In the genomic region with DNA sequence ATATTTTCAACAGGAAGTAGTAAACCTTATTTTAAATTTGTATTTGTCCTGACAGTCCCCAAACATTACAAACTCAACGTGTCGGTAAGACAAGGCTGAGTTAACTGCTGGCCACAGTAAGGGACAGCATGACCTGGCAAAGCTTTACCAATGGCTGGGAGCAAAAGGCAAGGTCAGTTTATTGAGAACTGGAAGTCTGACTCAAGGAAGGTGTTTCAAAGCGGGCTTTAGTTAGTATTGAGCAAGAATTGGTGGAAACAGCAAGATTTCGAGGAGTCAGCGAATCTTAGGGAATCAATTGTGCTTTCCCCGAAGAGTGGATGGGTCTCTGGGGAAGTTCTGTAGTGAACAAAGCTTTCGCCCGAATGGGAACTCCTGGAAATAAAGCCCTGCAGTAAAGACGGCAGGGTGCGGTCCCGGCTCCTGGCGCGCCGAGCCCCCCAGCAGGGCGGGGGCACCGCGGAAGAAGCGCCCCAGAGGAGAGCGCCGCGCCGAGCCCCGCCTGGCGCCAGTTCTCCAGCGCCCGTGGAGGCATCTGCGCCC, we compare ENCODE assay signal across 1 cellular context.
TF ChIP-seq lines count a peak whose summit lies in the region.

No MANE protein-coding gene starts in this region.

TF ChIP-seq in HEK293, 187 proteins besides CTCF, POLR2A, EP300 and RAD21 (continued from another document):
- TF ChIP-seq, protein P1, sequence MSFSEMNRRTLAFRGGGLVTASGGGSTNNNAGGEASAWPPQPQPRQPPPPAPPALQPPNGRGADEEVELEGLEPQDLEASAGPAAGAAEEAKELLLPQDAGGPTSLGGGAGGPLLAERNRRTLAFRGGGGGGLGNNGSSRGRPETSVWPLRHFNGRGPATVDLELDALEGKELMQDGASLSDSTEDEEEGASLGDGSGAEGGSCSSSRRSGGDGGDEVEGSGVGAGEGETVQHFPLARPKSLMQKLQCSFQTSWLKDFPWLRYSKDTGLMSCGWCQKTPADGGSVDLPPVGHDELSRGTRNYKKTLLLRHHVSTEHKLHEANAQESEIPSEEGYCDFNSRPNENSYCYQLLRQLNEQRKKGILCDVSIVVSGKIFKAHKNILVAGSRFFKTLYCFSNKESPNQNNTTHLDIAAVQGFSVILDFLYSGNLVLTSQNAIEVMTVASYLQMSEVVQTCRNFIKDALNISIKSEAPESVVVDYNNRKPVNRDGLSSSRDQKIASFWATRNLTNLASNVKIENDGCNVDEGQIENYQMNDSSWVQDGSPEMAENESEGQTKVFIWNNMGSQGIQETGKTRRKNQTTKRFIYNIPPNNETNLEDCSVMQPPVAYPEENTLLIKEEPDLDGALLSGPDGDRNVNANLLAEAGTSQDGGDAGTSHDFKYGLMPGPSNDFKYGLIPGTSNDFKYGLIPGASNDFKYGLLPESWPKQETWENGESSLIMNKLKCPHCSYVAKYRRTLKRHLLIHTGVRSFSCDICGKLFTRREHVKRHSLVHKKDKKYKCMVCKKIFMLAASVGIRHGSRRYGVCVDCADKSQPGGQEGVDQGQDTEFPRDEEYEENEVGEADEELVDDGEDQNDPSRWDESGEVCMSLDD (tag by site-specific recombination; IDR thresholded peaks at IDR 0.05): 0 out of 2 replicates have a peak, but pooled peaks have one; percentile 30
- TF ChIP-seq, protein P2, sequence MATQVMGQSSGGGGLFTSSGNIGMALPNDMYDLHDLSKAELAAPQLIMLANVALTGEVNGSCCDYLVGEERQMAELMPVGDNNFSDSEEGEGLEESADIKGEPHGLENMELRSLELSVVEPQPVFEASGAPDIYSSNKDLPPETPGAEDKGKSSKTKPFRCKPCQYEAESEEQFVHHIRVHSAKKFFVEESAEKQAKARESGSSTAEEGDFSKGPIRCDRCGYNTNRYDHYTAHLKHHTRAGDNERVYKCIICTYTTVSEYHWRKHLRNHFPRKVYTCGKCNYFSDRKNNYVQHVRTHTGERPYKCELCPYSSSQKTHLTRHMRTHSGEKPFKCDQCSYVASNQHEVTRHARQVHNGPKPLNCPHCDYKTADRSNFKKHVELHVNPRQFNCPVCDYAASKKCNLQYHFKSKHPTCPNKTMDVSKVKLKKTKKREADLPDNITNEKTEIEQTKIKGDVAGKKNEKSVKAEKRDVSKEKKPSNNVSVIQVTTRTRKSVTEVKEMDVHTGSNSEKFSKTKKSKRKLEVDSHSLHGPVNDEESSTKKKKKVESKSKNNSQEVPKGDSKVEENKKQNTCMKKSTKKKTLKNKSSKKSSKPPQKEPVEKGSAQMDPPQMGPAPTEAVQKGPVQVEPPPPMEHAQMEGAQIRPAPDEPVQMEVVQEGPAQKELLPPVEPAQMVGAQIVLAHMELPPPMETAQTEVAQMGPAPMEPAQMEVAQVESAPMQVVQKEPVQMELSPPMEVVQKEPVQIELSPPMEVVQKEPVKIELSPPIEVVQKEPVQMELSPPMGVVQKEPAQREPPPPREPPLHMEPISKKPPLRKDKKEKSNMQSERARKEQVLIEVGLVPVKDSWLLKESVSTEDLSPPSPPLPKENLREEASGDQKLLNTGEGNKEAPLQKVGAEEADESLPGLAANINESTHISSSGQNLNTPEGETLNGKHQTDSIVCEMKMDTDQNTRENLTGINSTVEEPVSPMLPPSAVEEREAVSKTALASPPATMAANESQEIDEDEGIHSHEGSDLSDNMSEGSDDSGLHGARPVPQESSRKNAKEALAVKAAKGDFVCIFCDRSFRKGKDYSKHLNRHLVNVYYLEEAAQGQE (tag by site-specific recombination; IDR thresholded peaks at IDR 0.05): no peak
- TF ChIP-seq ZNF433 (tag by site-specific recombination; IDR thresholded peaks at IDR 0.05; ENCODE audit: low read depth) (no peak), ZNF747 (tag by site-specific recombination; IDR thresholded peaks at IDR 0.05) (no peak), ZNF560 (tag by site-specific recombination; IDR thresholded peaks at IDR 0.05; ENCODE audit: borderline replicate concordance) (no peak), ZFP37 (tag by site-specific recombination; IDR thresholded peaks at IDR 0.05) (peak; percentile 81; the same call in 1 of the 2 replicates), ZNF48 (tag by site-specific recombination; IDR thresholded peaks at IDR 0.05) (no peak), ZNF768 (tag by site-specific recombination; IDR thresholded peaks at IDR 0.05) (no peak), ZIC2 (tag by site-specific recombination; IDR thresholded peaks at IDR 0.05) (peak; percentile 84; the same call in 1 of the 2 replicates)
- TF ChIP-seq, protein P3, sequence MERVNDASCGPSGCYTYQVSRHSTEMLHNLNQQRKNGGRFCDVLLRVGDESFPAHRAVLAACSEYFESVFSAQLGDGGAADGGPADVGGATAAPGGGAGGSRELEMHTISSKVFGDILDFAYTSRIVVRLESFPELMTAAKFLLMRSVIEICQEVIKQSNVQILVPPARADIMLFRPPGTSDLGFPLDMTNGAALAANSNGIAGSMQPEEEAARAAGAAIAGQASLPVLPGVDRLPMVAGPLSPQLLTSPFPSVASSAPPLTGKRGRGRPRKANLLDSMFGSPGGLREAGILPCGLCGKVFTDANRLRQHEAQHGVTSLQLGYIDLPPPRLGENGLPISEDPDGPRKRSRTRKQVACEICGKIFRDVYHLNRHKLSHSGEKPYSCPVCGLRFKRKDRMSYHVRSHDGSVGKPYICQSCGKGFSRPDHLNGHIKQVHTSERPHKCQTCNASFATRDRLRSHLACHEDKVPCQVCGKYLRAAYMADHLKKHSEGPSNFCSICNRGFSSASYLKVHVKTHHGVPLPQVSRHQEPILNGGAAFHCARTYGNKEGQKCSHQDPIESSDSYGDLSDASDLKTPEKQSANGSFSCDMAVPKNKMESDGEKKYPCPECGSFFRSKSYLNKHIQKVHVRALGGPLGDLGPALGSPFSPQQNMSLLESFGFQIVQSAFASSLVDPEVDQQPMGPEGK (tag by site-specific recombination; IDR thresholded peaks at IDR 0.05): no peak
- TF ChIP-seq, protein P4, sequence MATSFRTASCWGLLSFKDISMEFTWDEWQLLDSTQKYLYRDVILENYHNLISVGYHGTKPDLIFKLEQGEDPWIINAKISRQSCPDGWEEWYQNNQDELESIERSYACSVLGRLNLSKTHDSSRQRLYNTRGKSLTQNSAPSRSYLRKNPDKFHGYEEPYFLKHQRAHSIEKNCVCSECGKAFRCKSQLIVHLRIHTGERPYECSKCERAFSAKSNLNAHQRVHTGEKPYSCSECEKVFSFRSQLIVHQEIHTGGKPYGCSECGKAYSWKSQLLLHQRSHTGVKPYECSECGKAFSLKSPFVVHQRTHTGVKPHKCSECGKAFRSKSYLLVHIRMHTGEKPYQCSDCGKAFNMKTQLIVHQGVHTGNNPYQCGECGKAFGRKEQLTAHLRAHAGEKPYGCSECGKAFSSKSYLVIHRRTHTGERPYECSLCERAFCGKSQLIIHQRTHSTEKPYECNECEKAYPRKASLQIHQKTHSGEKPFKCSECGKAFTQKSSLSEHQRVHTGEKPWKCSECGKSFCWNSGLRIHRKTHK (tag by site-specific recombination; IDR thresholded peaks at IDR 0.05): no peak
- TF ChIP-seq, protein P5, sequence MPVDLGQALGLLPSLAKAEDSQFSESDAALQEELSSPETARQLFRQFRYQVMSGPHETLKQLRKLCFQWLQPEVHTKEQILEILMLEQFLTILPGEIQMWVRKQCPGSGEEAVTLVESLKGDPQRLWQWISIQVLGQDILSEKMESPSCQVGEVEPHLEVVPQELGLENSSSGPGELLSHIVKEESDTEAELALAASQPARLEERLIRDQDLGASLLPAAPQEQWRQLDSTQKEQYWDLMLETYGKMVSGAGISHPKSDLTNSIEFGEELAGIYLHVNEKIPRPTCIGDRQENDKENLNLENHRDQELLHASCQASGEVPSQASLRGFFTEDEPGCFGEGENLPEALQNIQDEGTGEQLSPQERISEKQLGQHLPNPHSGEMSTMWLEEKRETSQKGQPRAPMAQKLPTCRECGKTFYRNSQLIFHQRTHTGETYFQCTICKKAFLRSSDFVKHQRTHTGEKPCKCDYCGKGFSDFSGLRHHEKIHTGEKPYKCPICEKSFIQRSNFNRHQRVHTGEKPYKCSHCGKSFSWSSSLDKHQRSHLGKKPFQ (tag by site-specific recombination; IDR thresholded peaks at IDR 0.05): no peak
- TF ChIP-seq, protein P6, sequence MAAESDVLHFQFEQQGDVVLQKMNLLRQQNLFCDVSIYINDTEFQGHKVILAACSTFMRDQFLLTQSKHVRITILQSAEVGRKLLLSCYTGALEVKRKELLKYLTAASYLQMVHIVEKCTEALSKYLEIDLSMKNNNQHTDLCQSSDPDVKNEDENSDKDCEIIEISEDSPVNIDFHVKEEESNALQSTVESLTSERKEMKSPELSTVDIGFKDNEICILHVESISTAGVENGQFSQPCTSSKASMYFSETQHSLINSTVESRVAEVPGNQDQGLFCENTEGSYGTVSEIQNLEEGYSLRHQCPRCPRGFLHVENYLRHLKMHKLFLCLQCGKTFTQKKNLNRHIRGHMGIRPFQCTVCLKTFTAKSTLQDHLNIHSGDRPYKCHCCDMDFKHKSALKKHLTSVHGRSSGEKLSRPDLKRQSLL (tag by site-specific recombination; IDR thresholded peaks at IDR 0.05): no peak
